In genomic region chr14:22829661-22830328, GRCh38 we compare ENCODE assay signal across 8 cellular contexts. TPM values are rescaled to one million over a fixed set of nuclear protein-coding genes. Genes with fewer than 3 reads are reported as not detected.
DNase-seq lines count a peak whose midpoint lies in the region; ATAC-seq, FAIRE-seq and TF ChIP-seq lines count a peak whose summit lies in the region.

Gene MRPL52 (plus strand): TSS chr14:22829887. CDS start chr14:22829913, 26 bp downstream.

- no peaks in the 10 kb centered on the region for H3K9me3 ChIP-seq in Caco-2
- H3K9me3 ChIP-seq in HUES48 (ENCODE audit: control insufficient read depth, insufficient read depth, low read length): no peaks in the 10 kb centered on the region
- no peaks in the 10 kb centered on the region for H3K9me3 ChIP-seq in NT2/D1 (ENCODE audit: insufficient read depth, low read length)

- H3K4me3 Mint-ChIP-seq in Caco-2 (ENCODE audit: unreplicated experiment): peak within 1 kb of the TSS; percentile 92

- peaks cover 8% of the 10 kb centered on the region for H3K4me1 ChIP-seq in Caco-2
- H3K4me1 ChIP-seq in HUES48 (ENCODE audit: control insufficient read depth, insufficient read depth, low read length): peaks cover 9% of the 10 kb centered on the region
- H3K4me1 ChIP-seq in NT2/D1 (ENCODE audit: insufficient read depth, insufficient read length): no peaks in the 10 kb centered on the region

- H3K9ac ChIP-seq in HUES48 (ENCODE audit: low read depth, low read length): peak within 1 kb of the TSS; percentile 75
- H3K9ac ChIP-seq in NT2/D1 (ENCODE audit: insufficient read length, low read depth): peak within 1 kb of the TSS; percentile 90

- H3K27me3 ChIP-seq in Caco-2 (replicated peaks; ENCODE audit: control insufficient read depth, insufficient read depth, low read length) (no peaks in the 10 kb centered on the region), HUES48 (ENCODE audit: control insufficient read depth, insufficient read depth, low read length) (no peaks in the 10 kb centered on the region), NT2/D1 (ENCODE audit: insufficient read depth, insufficient read length) (no peaks in the 10 kb centered on the region)

- H3K27ac ChIP-seq in HUES48 (ENCODE audit: low read depth, low read length): peak within 1 kb of the TSS; percentile 81

- peak within 1 kb of the TSS; percentile 98 for H3K27ac Mint-ChIP-seq in Caco-2 (ENCODE audit: unreplicated experiment)

- peaks cover 51% of the 10 kb centered on the region for H3K36me3 Mint-ChIP-seq in Caco-2 (ENCODE audit: insufficient read depth, unreplicated experiment)

- POLR2A ChIA-PET in Caco-2 (lab: Charles Lee): interaction anchor here (0.6 to 1.5 kb wide), 4 partner anchors 8 to 217 kb away, joined by 3 to 4 read pairs (median 3); partner anchors contain the start of gene SLC7A7

- no peaks in the 10 kb centered on the region for H3K9me3 Mint-ChIP-seq in Caco-2 (ENCODE audit: unreplicated experiment)

- H3K36me3 ChIP-seq in Caco-2 (ENCODE audit: control insufficient read depth, insufficient read depth, low read length): peaks cover 2% of the 10 kb centered on the region; the same call in 1 of the 2 replicates
- peaks cover 28% of the 10 kb centered on the region for H3K36me3 ChIP-seq in HUES48 (ENCODE audit: control insufficient read depth, insufficient read depth, low read length)
- peaks cover 29% of the 10 kb centered on the region for H3K36me3 ChIP-seq in NT2/D1 (ENCODE audit: insufficient read depth, insufficient read length, low read length)

- H3K4me3 ChIP-seq in Caco-2 (ENCODE audit: low read depth, low read length) (peak within 1 kb of the TSS; percentile 84), HUES48 (ENCODE audit: low read depth, low read length) (peak within 1 kb of the TSS; percentile 89), NT2/D1 (ENCODE audit: insufficient read length, low read depth) (peak within 1 kb of the TSS; percentile 86)

- BruUV-seq in Caco-2 (replicated peaks; lab: Mats Ljungman, UMichigan): no TSS peak

- intact Hi-C loops in Caco-2 (cut with micrococcal nuclease; ENCODE audit: unreplicated experiment): no loop called here

- peaks cover 16% of the 10 kb centered on the region for H3K4me1 Mint-ChIP-seq in Caco-2 (ENCODE audit: low read depth, unreplicated experiment)

- no peaks in the 10 kb centered on the region for H3K27me3 Mint-ChIP-seq in Caco-2 (ENCODE audit: insufficient read depth, unreplicated experiment)

- peak; percentile 87 for ATAC-seq in GM21367 (IDR thresholded peaks at IDR 0.05; ENCODE audit: unreplicated experiment)

- no peak for TF ChIP-seq CTCF in Caco-2 (IDR thresholded peaks at IDR 0.05; ENCODE audit: insufficient read depth in 1 of 2, low read depth in 1 of 2, low read length in 1 of 2, severe bottlenecking in 1 of 2, unreplicated experiment in 1 of 2)

- DNase-seq in Caco-2 (peak; percentile 85 to 89), NT2/D1 (ENCODE audit: low read depth, low spot score) (no peak), middle frontal gyrus (ENCODE audit: extremely low spot score, low spot score) (peak; percentile 89)
- DNase-seq in activated CD8-positive, alpha-beta memory T cell treated with anti-CD3 and anti-CD28 coated beads, Interleukin-2, amount 50 U/mL, for 24 hours (ENCODE audit: extremely low read depth): peak; percentile 76
- peak; percentile 73 to 82 for DNase-seq in stimulated activated CD8-positive, alpha-beta memory T cell treated with anti-CD3 and anti-CD28 coated beads, Interleukin-2, amount 100 ng/mL, for 48 hours (ENCODE audit: low read depth in 2 of 2)

- CTCF ChIA-PET in Caco-2 (lab: Charles Lee): interaction anchor here (0.8 to 1.3 kb wide), 4 partner anchors 9 to 25 kb away, joined by 3 to 5 read pairs (median 4); no protein-coding TSS in a partner anchor

- FAIRE-seq in endometrium (lab: Jason Lieb, UNC): peak; percentile 29

RNA-seq across cellular contexts. Expression of gene MRPL52, which starts in this region (rescaled TPM):
- 149 TPM in 2 replicates for total RNA-seq in Caco-2 (2022)
